In genomic region chr19:18304496-18305312, GRCh38 we compare ENCODE assay signal across 8 cellular contexts. TPM values are rescaled to one million over a fixed set of nuclear protein-coding genes. Genes with fewer than 3 reads are reported as not detected.
DNase-seq lines count a peak whose midpoint lies in the region; ATAC-seq and TF ChIP-seq lines count a peak whose summit lies in the region.

No MANE protein-coding gene starts in this region.

- H3K4me1 Mint-ChIP-seq in T-helper 17 cell, result peaks cover 35% of the 10 kb centered on the region

- H3K27me3 ChIP-seq in HL-60 (ENCODE audit: insufficient read depth, poor library complexity, severe bottlenecking) (no peaks in the 10 kb centered on the region), right cardiac atrium (ENCODE audit: control insufficient read depth, insufficient read depth) (no peaks in the 10 kb centered on the region), prostate gland (replicated peaks; ENCODE audit: insufficient read depth) (no peaks in the 10 kb centered on the region)

- intact Hi-C loops in right cardiac atrium (cut with DNase I), result no loop called here
- intact Hi-C loops in prostate gland (cut with DNase I), result no loop called here

- DNase-seq in HL-60 (ENCODE audit: low read depth in 1 of 2, low spot score in 1 of 2), result peak; percentile 67 to 81
- DNase-seq in T-helper 17 cell, result peak; percentile 62 to 71 (median 65)
- peak in 54 of 56 donors; percentile 22 to 90 (median 70) for DNase-seq in amygdala (lab: John Stamatoyannopoulos, UW)
- DNase-seq in right cardiac atrium, result peak; percentile 95 to 96 (median 96)
- DNase-seq in prostate gland (ENCODE audit: low spot score), result no peak
- no peak for DNase-seq in cerebellar nuclear complex (lab: John Stamatoyannopoulos, UW)

- H3K9me3 ChIP-seq in T-helper 17 cell (ENCODE audit: control insufficient read depth, low read length, poor library complexity, severe bottlenecking), result no peaks in the 10 kb centered on the region
- H3K9me3 ChIP-seq in right cardiac atrium (ENCODE audit: control insufficient read depth, low read length), result no peaks in the 10 kb centered on the region
- no peaks in the 10 kb centered on the region for H3K9me3 ChIP-seq in prostate gland

- WGBS in right cardiac atrium, result under 1% methylated on average over 29 of the region's 29 CpGs
- 5% methylated on average over 26 of the region's 29 CpGs for WGBS in prostate gland
- WGBS in urinary bladder, result under 1% methylated on average over 29 of the region's 29 CpGs

- peak overlapping the region; percentile 99 for H3K27ac Mint-ChIP-seq in T-helper 17 cell

- H3K36me3 ChIP-seq in prostate gland, result peaks cover 0 to 8% of the 10 kb centered on the region in 2 donors
- H3K36me3 ChIP-seq in urinary bladder (ENCODE audit: insufficient read depth), result peaks cover 2% of the 10 kb centered on the region

- H3K4me3 Mint-ChIP-seq in T-helper 17 cell, result peak overlapping the region; percentile 97

- no peaks in the 10 kb centered on the region for H3K27me3 Mint-ChIP-seq in T-helper 17 cell

- H3K4me1 ChIP-seq in right cardiac atrium (ENCODE audit: control insufficient read depth, insufficient read depth, low read length) (peaks cover 8% of the 10 kb centered on the region), prostate gland (replicated peaks) (peaks cover 5% of the 10 kb centered on the region), urinary bladder (ENCODE audit: insufficient read depth) (no peaks in the 10 kb centered on the region)

- TF ChIP-seq CTCF in GM12873 (IDR thresholded peaks at IDR 0.05; ENCODE audit: insufficient read depth, low read depth, low read length, missing control alignments) (peak; percentile 7), HL-60 (IDR thresholded peaks at IDR 0.05; ENCODE audit: insufficient read depth, low read length) (no peak), prostate gland (IDR thresholded peaks at IDR 0.05) (peak in 1 of 4 experiments; percentile 6)

- TF ChIP-seq POLR2A in prostate gland (IDR thresholded peaks at IDR 0.05), result peak; percentile 77

- ATAC-seq in T-helper 17 cell (peak; percentile 75), right cardiac atrium (peak; percentile 90)

- H3K4me3 ChIP-seq in HL-60 (replicated peaks; ENCODE audit: insufficient read depth, low read length), result peak overlapping the region; percentile 7
- peak overlapping the region; percentile 37 for H3K4me3 ChIP-seq in right cardiac atrium (ENCODE audit: low read length)
- peak overlapping the region; percentile 2 to 20 for H3K4me3 ChIP-seq in prostate gland
- H3K4me3 ChIP-seq in urinary bladder (ENCODE audit: low read depth, low read length), result peak overlapping the region; percentile 20

- peaks cover 4% of the 10 kb centered on the region for H3K36me3 Mint-ChIP-seq in T-helper 17 cell (ENCODE audit: low read depth)

- H3K27ac ChIP-seq in HL-60 (replicated peaks), result peak overlapping the region; percentile 85
- H3K27ac ChIP-seq in right cardiac atrium (ENCODE audit: low read length), result peak overlapping the region; percentile 99
- peak overlapping the region; percentile 88 to 95 for H3K27ac ChIP-seq in prostate gland
- peak overlapping the region; percentile 95 for H3K27ac ChIP-seq in urinary bladder (ENCODE audit: low read depth)

RNA-seq across cellular contexts. Expression of gene LSM4, which starts 18.2 kb away (rescaled TPM):
- total RNA-seq in T-helper 17 cell, result 10 to 100 TPM; 43.3 to 46.6 TPM
- total RNA-seq in right cardiac atrium, result 10 to 100 TPM; 55.6 to 77.2 (median 64.8) TPM
- polyA plus RNA-seq in right cardiac atrium, result 131 TPM
- total RNA-seq in prostate gland, result 100 to 1,000 TPM; 157 to 215 TPM
- total RNA-seq in urinary bladder, result 56.5 TPM
- 97.5 TPM for polyA plus RNA-seq in urinary bladder

RNA-seq across cellular contexts. Expression of gene JUND, which starts 23.3 kb away (rescaled TPM):
- total RNA-seq in T-helper 17 cell, result 1,000 to 10,000 TPM; 1,212 to 1,401 TPM
- 100 to 1,000 TPM; 117 to 229 (median 122) TPM for total RNA-seq in right cardiac atrium
- polyA plus RNA-seq in right cardiac atrium, result 233 TPM
- 100 to 1,000 TPM; 521 to 844 TPM for total RNA-seq in prostate gland
- 59.5 TPM for total RNA-seq in urinary bladder
- polyA plus RNA-seq in urinary bladder, result 473 TPM

RNA-seq across cellular contexts. Expression of gene IQCN, which starts 30.5 kb away (rescaled TPM):
- 10 to 100 TPM; 16.5 to 21.9 TPM for total RNA-seq in T-helper 17 cell
- 1 to 10 TPM in 2 of 4 donors, under 1 TPM in 2; 0.65 to 1.4 (median 1.1) TPM for total RNA-seq in right cardiac atrium
- polyA plus RNA-seq in right cardiac atrium, result 5.3 TPM
- 10 to 100 TPM in 1 of 2 donors, 1 to 10 TPM in 1; 4.1 to 19.5 TPM for total RNA-seq in prostate gland
- total RNA-seq in urinary bladder, result 1.3 TPM
- 1.8 TPM for polyA plus RNA-seq in urinary bladder

RNA-seq across cellular contexts. Expression of gene PGPEP1, which starts 35.7 kb away (rescaled TPM):
- 10 to 100 TPM; 22.0 to 28.3 TPM for total RNA-seq in T-helper 17 cell
- total RNA-seq in right cardiac atrium, result 10 to 100 TPM; 31.3 to 42.0 (median 35.0) TPM
- 17.4 TPM for polyA plus RNA-seq in right cardiac atrium
- total RNA-seq in prostate gland, result 10 to 100 TPM; 18.0 to 37.3 TPM
- total RNA-seq in urinary bladder, result 13.9 TPM
- polyA plus RNA-seq in urinary bladder, result 19.0 TPM

Comparison
In these comparisons a context has a peak if more than half of its experiments do, and no peak if none do; other contexts are left out.
1. DNase-seq: peak in HL-60 (2 of 2), T-helper 17 cell (3 of 3), amygdala (54 of 56) and right cardiac atrium (3 of 3); none in prostate gland (single experiment) and cerebellar nuclear complex (0 of 2).
2. Peak in every context shown above with its lines, with median percentiles within 50 percentile points of each other: H3K27ac ChIP-seq and H3K4me3 ChIP-seq.